ENCODE assay signal across 22 cellular contexts in the genomic region with DNA sequence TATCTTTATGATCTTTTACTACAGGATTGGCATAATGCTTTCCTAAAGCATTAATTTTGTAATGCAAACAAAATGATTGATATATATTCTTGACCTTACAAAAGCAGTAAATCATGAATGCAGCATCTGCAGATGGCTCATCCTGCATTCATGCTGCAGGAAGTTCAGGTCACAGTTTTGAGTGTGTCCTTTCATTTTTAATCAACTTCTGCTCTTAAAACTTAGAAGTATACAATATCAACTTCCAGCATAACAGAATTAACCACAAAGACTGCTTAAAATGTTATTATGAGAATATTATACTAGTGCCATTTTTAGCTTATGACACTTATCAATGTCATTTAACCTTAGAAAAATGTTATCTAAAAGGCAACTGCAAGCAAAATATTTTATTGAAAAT. TPM values are rescaled to one million over a fixed set of nuclear protein-coding genes. Genes with fewer than 3 reads are reported as not detected.
A peak's percentile ranks its signal among the peaks of the same experiment; 100 is the strongest.
DNase-seq lines count a peak whose midpoint lies in the region; ATAC-seq, FAIRE-seq and TF ChIP-seq lines count a peak whose summit lies in the region.
"Had no signal": no experiment of that assay in that cellular context is flagged by ENCODE, and none has a peak within 500 bp of the region (broad histone marks: within the 10 kb centered on the region; RNA-seq: fewer than 3 reads in every experiment).

No MANE protein-coding gene starts in this region.

- H3K36me3 ChIP-seq in vagina = no peaks in the 10 kb centered on the region
- H3K36me3 ChIP-seq in adrenal gland (replicated peaks in 1 of 2) = no peaks in the 10 kb centered on the region
- H3K36me3 ChIP-seq: prostate gland had no signal

- H3K4me3 ChIP-seq in vagina (no peak overlapping the region), adrenal gland (no peak overlapping the region)
- H3K4me3 ChIP-seq: esophagus squamous epithelium, PC-9, prostate gland, transverse colon had no signal

- H3K27me3 ChIP-seq in vagina = no peaks in the 10 kb centered on the region
- no peaks in the 10 kb centered on the region for H3K27me3 ChIP-seq in adrenal gland
- H3K27me3 ChIP-seq: esophagus squamous epithelium, transverse colon had no signal

- peak; percentile 88 for ATAC-seq in GM19351 (IDR thresholded peaks at IDR 0.05; ENCODE audit: unreplicated experiment)
- ATAC-seq in HG02852 (IDR thresholded peaks at IDR 0.05; ENCODE audit: unreplicated experiment) = peak; percentile 81
- ATAC-seq: activated CD8-positive, alpha-beta T cell treated with anti-CD3 and anti-CD28 coated beads, Interleukin-2, amount 10 ng/mL, durations not matched to agents 7 days and 5 days; stimulated activated memory B cell treated with anti-CD40 and anti-IgM and Interleukin-4, amounts not matched to agents 10 μg/mL and 1 μg/mL and 100 μg/mL, for 72 hours had no signal

- TF ChIP-seq CTCF in vagina (IDR thresholded peaks at IDR 0.05) (no peak), GM10266 (IDR thresholded peaks at IDR 0.05; ENCODE audit: control insufficient read depth, insufficient read depth, low read depth, missing control alignments) (no peak), adrenal gland (IDR thresholded peaks at IDR 0.05) (no peak)

- intact Hi-C loops in vagina (cut with DNase I) = no loop called here
- intact Hi-C loops in adrenal gland (cut with DNase I) = no loop called here

- H3K27ac ChIP-seq in vagina = no peak overlapping the region
- H3K27ac ChIP-seq in adrenal gland = no peak overlapping the region
- H3K27ac ChIP-seq: C4-2B, esophagus squamous epithelium, PC-9, prostate gland, transverse colon had no signal

- DNase-seq in EL (peak; percentile 10), LHCN-M2 (ENCODE audit: low read depth) (peak; percentile 13), vagina (ENCODE audit: extremely low spot score in 2 of 2) (no peak), GM10266 (ENCODE audit: extremely low spot score) (no peak), GM12892 (ENCODE audit: insufficient read length) (no peak), adrenal gland (no peak)
- DNase-seq: activated CD8-positive, alpha-beta T cell treated with anti-CD3 and anti-CD28 coated beads, Interleukin-2, amount 10 ng/mL, durations not matched to agents 7 days and 5 days; activated naive CD8-positive, alpha-beta T cell treated with anti-CD3 and anti-CD28 coated beads for 36 hours; DMS79; esophagus squamous epithelium; mesendoderm; NCI-H2081; NCI-H526 treated with DMSO at 0.1 percent for 48 hours; PC-9; transverse colon had no signal

- FAIRE-seq in GM12892 (lab: Jason Lieb, UNC) = no peak
- FAIRE-seq: A204.1, bronchial epithelial cell had no signal

- no peaks in the 10 kb centered on the region for H3K9me3 ChIP-seq in vagina
- H3K9me3 ChIP-seq in adrenal gland (replicated peaks in 1 of 3) = no peaks in the 10 kb centered on the region
- H3K9me3 ChIP-seq: esophagus squamous epithelium, prostate gland, transverse colon had no signal

- TF ChIP-seq POLR2A in vagina (IDR thresholded peaks at IDR 0.05) = no peak
- no peak for TF ChIP-seq POLR2A in GM12892 (IDR thresholded peaks at IDR 0.05; ENCODE audit: low read depth, low read length)
- TF ChIP-seq POLR2A in adrenal gland (IDR thresholded peaks at IDR 0.05) = no peak

- H3K4me1 ChIP-seq in vagina = no peaks in the 10 kb centered on the region
- H3K4me1 ChIP-seq in adrenal gland (replicated peaks in 1 of 2) = no peaks in the 10 kb centered on the region
- H3K4me1 ChIP-seq: esophagus squamous epithelium, prostate gland, transverse colon had no signal

RNA-seq across cellular contexts. Expression of a gene that starts 54.0 kb away (rescaled TPM):
- 13.4 and 15.6 TPM in 2 replicates for total RNA-seq in LHCN-M2 (2014; rRNA removed)
- 11.5 TPM for polyA plus RNA-seq in LHCN-M2 (2012)
- total RNA-seq in vagina = 16.7 TPM
- polyA plus RNA-seq in GM12892 (2012; ENCODE audit: missing spikeins) = 7.9 TPM
- 10 to 100 TPM in 6 of 8 donors, 1 to 10 TPM in 2; 5.0 to 20.6 (median 12.0) TPM for total RNA-seq in adrenal gland
- 10 to 100 TPM in 1 of 3 donors, 1 to 10 TPM in 2; 4.6 to 24.0 (median 5.9) TPM for polyA plus RNA-seq in adrenal gland

Comparison
In these comparisons a context has a peak if more than half of its experiments do, and no peak if none do; other contexts are left out.
1. DNase-seq: peak in EL (single experiment) and LHCN-M2 (single experiment); none in vagina (0 of 2), GM10266 (single experiment), GM12892 (single experiment) and adrenal gland (0 of 7).